ENCODE assay signal across 31 cellular contexts in the genomic region with DNA sequence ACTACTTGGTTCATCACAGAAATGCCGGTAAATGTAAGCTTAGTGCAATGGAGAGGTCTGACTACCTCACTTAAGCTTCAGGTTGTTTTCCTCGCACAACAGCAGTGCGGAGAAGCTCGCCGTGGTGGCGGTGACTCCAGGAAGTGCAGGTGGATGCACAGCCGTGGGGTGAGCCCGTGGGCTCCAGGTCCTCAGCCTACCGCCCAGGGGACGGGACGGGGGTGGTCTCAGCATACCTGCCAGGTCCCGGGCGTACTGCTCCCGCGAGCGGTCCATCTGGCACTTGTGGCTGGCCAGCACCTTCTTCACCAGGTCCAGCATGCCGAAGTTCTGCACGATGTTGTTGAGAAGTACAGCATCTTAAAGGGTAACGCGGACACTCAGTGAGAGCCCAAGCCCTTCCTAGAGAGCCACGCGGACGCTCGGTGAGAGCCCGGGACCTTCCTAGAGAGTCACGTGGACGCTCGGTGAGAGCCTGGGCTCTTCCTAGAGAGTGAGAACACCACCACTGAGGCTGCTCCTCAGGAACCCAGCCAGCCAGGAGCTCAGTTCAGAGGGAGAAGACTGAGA. TPM values are rescaled to one million over a fixed set of nuclear protein-coding genes. Genes with fewer than 3 reads are reported as not detected.
"Had no signal": no experiment of that assay in that cellular context is flagged by ENCODE, and none has a peak within 500 bp of the region (broad histone marks: within the 10 kb centered on the region; RNA-seq: fewer than 3 reads in every experiment).

No MANE protein-coding gene starts in this region.

- ATAC-seq: esophagus mucosa; foreskin keratinocyte; gastroesophageal sphincter; heart left ventricle; left ventricle myocardium superior; lower lobe of right lung; natural killer cell; stimulated activated effector memory CD8-positive, alpha-beta T cell treated with anti-CD3 and anti-CD28 coated beads, Interleukin-12 subunit alpha, Interleukin-12 subunit beta, amount 100 ng/mL, for 72 hours had no signal

- H3K4me3 ChIP-seq: colonic mucosa, gastroesophageal sphincter, heart left ventricle, hepatocyte, lower lobe of right lung, prostate gland, right atrium auricular region, sigmoid colon, stomach, thyroid gland, vagina had no signal

- H3K4me2 ChIP-seq: hepatocyte had no signal

- H3K36me3 ChIP-seq: colonic mucosa had no signal

- H2AFZ ChIP-seq: hepatocyte had no signal

- DNase-seq: colonic mucosa; effector CD8-positive, alpha-beta T cell; foreskin keratinocyte; kidney glomerular epithelial cell; left ventricle myocardium superior; lower lobe of right lung; natural killer cell; sigmoid colon; stimulated activated CD4-positive, alpha-beta T cell treated with anti-CD3 and anti-CD28 coated beads, Interleukin-2, amount 100 ng/mL, for 24 hours; stimulated activated CD4-positive, alpha-beta T cell treated with anti-CD3 and anti-CD28 coated beads, Interleukin-4, amount 100 ng/mL, for 24 hours; stimulated activated naive CD4-positive, alpha-beta T cell treated with Interleukin-2 at 50 U/mL for 16 hours; stomach; thyroid gland; trophoblast cell had no signal

- H3K4me1 ChIP-seq: colonic mucosa, foreskin keratinocyte, lower lobe of right lung, prostate gland, right atrium auricular region, stomach, thyroid gland, vagina had no signal

- H3K9me3 ChIP-seq: colonic mucosa, gastroesophageal sphincter, heart left ventricle, lower lobe of right lung, prostate gland, right atrium auricular region, sigmoid colon, stomach, thyroid gland, vagina had no signal

- H3K27me3 ChIP-seq: colonic mucosa, foreskin keratinocyte, gastroesophageal sphincter, heart left ventricle, hepatocyte, right atrium auricular region, sigmoid colon, stomach, thyroid gland, vagina had no signal

- H3K79me2 ChIP-seq: hepatocyte had no signal

- H3K27ac ChIP-seq: colonic mucosa, epithelial cell of prostate, foreskin keratinocyte, gastroesophageal sphincter, heart left ventricle, hepatocyte, lower lobe of right lung, prostate gland, right atrium auricular region, sigmoid colon, stomach, thyroid gland, vagina had no signal

RNA-seq across cellular contexts. Expression of a gene that starts 37.9 kb away (rescaled TPM):
- total RNA-seq: right atrium auricular region, vagina had no signal

RNA-seq across cellular contexts. Expression of a gene that starts 44.3 kb away (rescaled TPM):
- total RNA-seq: endodermal cell, fibroblast of lung, gastroesophageal sphincter, heart left ventricle, hepatocyte, left ventricle myocardium superior, lower lobe of right lung, mononuclear cell, neural crest cell, osteocyte, right atrium auricular region, sigmoid colon, skeletal muscle tissue, subcutaneous adipose tissue, temporal lobe, thyroid gland, vagina had no signal
- polyA plus RNA-seq: fibroblast of lung, heart left ventricle, hepatocyte had no signal

RNA-seq across cellular contexts. Expression of a gene that starts 54.7 kb away (rescaled TPM):
- total RNA-seq: left ventricle myocardium superior, neural crest cell, right atrium auricular region, skeletal muscle tissue, temporal lobe had no signal
- polyA plus RNA-seq: fibroblast of lung had no signal
